ENCODE assay signal across 23 cellular contexts in the genomic region with DNA sequence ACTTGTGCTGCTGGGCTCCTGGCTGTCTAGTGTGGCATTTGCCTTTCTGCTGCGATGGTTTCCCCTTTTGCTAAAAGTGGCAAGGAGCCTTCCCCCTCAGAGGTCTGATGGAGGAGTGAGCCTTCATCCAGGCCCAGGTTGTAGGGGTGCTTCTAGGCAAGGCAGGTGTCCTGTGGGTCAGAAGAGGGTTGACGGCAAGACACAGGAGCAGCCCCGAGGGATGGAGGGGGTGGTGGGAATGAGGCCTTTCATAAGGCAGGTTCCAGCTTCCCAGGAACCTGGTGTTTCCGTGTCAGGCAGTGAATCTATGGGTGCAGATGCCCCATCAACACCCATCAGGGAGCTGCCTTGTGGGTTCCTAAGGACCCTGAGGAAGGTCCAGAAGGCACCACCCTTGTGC.
DNase-seq lines count a peak whose midpoint lies in the region; ATAC-seq and TF ChIP-seq lines count a peak whose summit lies in the region.
"Had no signal": no experiment of that assay in that cellular context is flagged by ENCODE, and none has a peak within 500 bp of the region (broad histone marks: within the 10 kb centered on the region; RNA-seq: fewer than 3 reads in every experiment).

No MANE protein-coding gene starts in this region.

- H3K4ac ChIP-seq in H9 (ENCODE audit: low read depth, low read length): no peak overlapping the region

- H3K27me3 ChIP-seq in CD4-positive, CD25-positive, alpha-beta regulatory T cell (ENCODE audit: control insufficient read depth, insufficient read depth, low read length): no peaks in the 10 kb centered on the region
- H3K27me3 ChIP-seq in H9 (ENCODE audit: insufficient read depth, low read length) (no peaks in the 10 kb centered on the region), endodermal cell (ENCODE audit: control insufficient read depth, insufficient read depth, low read length, poor library complexity, severe bottlenecking) (no peaks in the 10 kb centered on the region), parathyroid adenoma (ENCODE audit: control insufficient read depth, insufficient read depth, low read length) (no peaks in the 10 kb centered on the region)
- H3K27me3 ChIP-seq: BLaER1 had no signal

- H3K27ac ChIP-seq in CD4-positive, CD25-positive, alpha-beta regulatory T cell (ENCODE audit: insufficient read depth, low read length, poor library complexity, severe bottlenecking): peak overlapping the region; percentile 51
- H3K27ac ChIP-seq in H9 (ENCODE audit: insufficient read length, low read depth, low read length): no peak overlapping the region
- H3K27ac ChIP-seq in endodermal cell (ENCODE audit: low read depth, low read length): no peak overlapping the region
- H3K27ac ChIP-seq in parathyroid adenoma: peak overlapping the region; percentile 93
- H3K27ac ChIP-seq: BLaER1 had no signal

- no peak overlapping the region for H3K4me3 ChIP-seq in CD4-positive, CD25-positive, alpha-beta regulatory T cell (ENCODE audit: low read depth, low read length)
- H3K4me3 ChIP-seq in endodermal cell (ENCODE audit: low read length) (no peak overlapping the region), parathyroid adenoma (ENCODE audit: low read depth, low read length) (no peak overlapping the region)
- H3K4me3 ChIP-seq: BLaER1 had no signal

- H2BK12ac ChIP-seq in H9 (ENCODE audit: insufficient read length, low read depth, low read length): no peak overlapping the region

- H2BK120ac ChIP-seq in H9 (ENCODE audit: low read depth, low read length, poor library complexity, severe bottlenecking): no peak overlapping the region

- H4K20me1 ChIP-seq in H9 (ENCODE audit: control insufficient read depth, insufficient read depth, insufficient read length): no peaks in the 10 kb centered on the region
- H4K20me1 ChIP-seq: BLaER1 had no signal

- no peak for DNase-seq in CD4-positive, CD25-positive, alpha-beta regulatory T cell
- DNase-seq in H9: no peak
- peak; percentile 21 for DNase-seq in endodermal cell
- no peak for DNase-seq in hepatic stellate cell (ENCODE audit: low spot score)
- DNase-seq in anterior cingulate cortex (lab: John Stamatoyannopoulos, UW): no peak
- DNase-seq: Caco-2; CD4-positive, alpha-beta T cell; DMS79; GF-D8; Karpas-422; NCI-H1092; NCI-H1436; NCI-H187; NCI-H2107; NCI-H524 treated with DMSO at 0.1 percent for 48 hours; NCI-H82; NK-92 treated with Interleukin-12 subunit alpha and Interleukin-12 subunit beta, amount 100 ng/mL, for 24 hours; PC-3; SK-N-SH had no signal

- no peak overlapping the region for H4K8ac ChIP-seq in H9 (replicated peaks; ENCODE audit: insufficient read length, low read depth, low read length)

- TF ChIP-seq CTCF in H9 (conservative IDR thresholded peaks at IDR 0.05) (no peak), endodermal cell (conservative IDR thresholded peaks at IDR 0.05) (no peak), parathyroid adenoma (IDR thresholded peaks at IDR 0.05) (no peak)

- no peak for ATAC-seq in CD4-positive, CD25-positive, alpha-beta regulatory T cell (ENCODE audit: low read depth in 2 of 2)
- ATAC-seq in GM19452 (IDR thresholded peaks at IDR 0.05; ENCODE audit: unreplicated experiment): no peak
- ATAC-seq: HepG2, PC-3 had no signal

- H2BK20ac ChIP-seq in H9 (ENCODE audit: low read depth, low read length, poor library complexity, severe bottlenecking): no peak overlapping the region

- H4K5ac ChIP-seq in H9 (ENCODE audit: insufficient read length, low read depth, low read length): no peak overlapping the region

- H3K9ac ChIP-seq in H9 (ENCODE audit: extremely low read depth, insufficient read length, low read length): no peak overlapping the region
- no peak overlapping the region for H3K9ac ChIP-seq in endodermal cell (ENCODE audit: extremely low read depth, low read length, poor library complexity, severe bottlenecking)
- H3K9ac ChIP-seq in parathyroid adenoma: no peak overlapping the region
- H3K9ac ChIP-seq: BLaER1, SK-N-SH had no signal

- H3K23ac ChIP-seq in H9 (ENCODE audit: insufficient read length, low read depth, low read length): no peak overlapping the region

- no peaks in the 10 kb centered on the region for H3K27me3 Mint-ChIP-seq in CD4-positive, CD25-positive, alpha-beta regulatory T cell
- peaks cover 8% of the 10 kb centered on the region for H3K27me3 Mint-ChIP-seq in H9 (ENCODE audit: low read depth)
- peaks cover 2% of the 10 kb centered on the region for H3K27me3 Mint-ChIP-seq in endodermal cell (ENCODE audit: insufficient read depth)

- peaks cover 13% of the 10 kb centered on the region for H3K4me1 ChIP-seq in CD4-positive, CD25-positive, alpha-beta regulatory T cell (ENCODE audit: control insufficient read depth, insufficient read depth, low read length, poor library complexity, severe bottlenecking)
- H3K4me1 ChIP-seq in H9 (ENCODE audit: insufficient read depth, low read length) (no peaks in the 10 kb centered on the region), endodermal cell (ENCODE audit: control insufficient read depth, insufficient read depth, low read length) (no peaks in the 10 kb centered on the region), parathyroid adenoma (peaks cover 59% of the 10 kb centered on the region)
- H3K4me1 ChIP-seq: Caco-2 had no signal

- H3K18ac ChIP-seq in H9 (ENCODE audit: insufficient read length, low read depth, low read length): no peak overlapping the region

- H2AK5ac ChIP-seq in H9 (ENCODE audit: insufficient read length, low read length): no peak overlapping the region

- peak overlapping the region; percentile 32 to 76 (median 44) for H3K27ac Mint-ChIP-seq in CD4-positive, CD25-positive, alpha-beta regulatory T cell
- H3K27ac Mint-ChIP-seq in H9: no peak overlapping the region
- H3K27ac Mint-ChIP-seq in endodermal cell: no peak overlapping the region
- H3K27ac Mint-ChIP-seq: CD4-positive, alpha-beta T cell had no signal

- no peak overlapping the region for H4K91ac ChIP-seq in H9 (ENCODE audit: insufficient read length, low read depth, low read length)

- H3K36me3 ChIP-seq in CD4-positive, CD25-positive, alpha-beta regulatory T cell (ENCODE audit: control insufficient read depth, insufficient read depth, low read length): no peaks in the 10 kb centered on the region
- no peaks in the 10 kb centered on the region for H3K36me3 ChIP-seq in endodermal cell (ENCODE audit: control insufficient read depth, insufficient read depth, low read length)
- no peaks in the 10 kb centered on the region for H3K36me3 ChIP-seq in parathyroid adenoma (ENCODE audit: control insufficient read depth, insufficient read depth, low read length)
- H3K36me3 ChIP-seq: BLaER1 had no signal

- no peaks in the 10 kb centered on the region for H3K23me2 ChIP-seq in H9 (ENCODE audit: insufficient read length, low read depth, low read length, poor library complexity, severe bottlenecking)

- WGBS in H9 (ENCODE audit: extremely low coverage, insufficient read length, low lambda C conversion rate): no CpG with 5 or more reads among the region's 4 CpGs
- WGBS in endodermal cell (ENCODE audit: insufficient coverage in 1 of 2, insufficient read length in 1 of 2), 2 experiments: 94 to 95% methylated on average over 2 to 4 of the region's 4 CpGs

- H3K14ac ChIP-seq in H9 (ENCODE audit: insufficient read depth, low read length): peak overlapping the region; percentile 67; the same call in 1 of the 2 replicates

- H2BK15ac ChIP-seq in H9 (ENCODE audit: low read depth, low read length): no peak overlapping the region

- H3K79me2 ChIP-seq in H9 (ENCODE audit: insufficient read depth, low read length) (no peaks in the 10 kb centered on the region), parathyroid adenoma (no peaks in the 10 kb centered on the region)

- no peak overlapping the region for H3K56ac ChIP-seq in H9 (ENCODE audit: insufficient read length, low read depth, low read length)

- H2AFZ ChIP-seq in H9 (ENCODE audit: low read length) (no peak overlapping the region), parathyroid adenoma (peak overlapping the region; percentile 78)

- peaks cover 0 to 26% (median 4%) of the 10 kb centered on the region in 4 donors for H3K4me1 Mint-ChIP-seq in CD4-positive, CD25-positive, alpha-beta regulatory T cell
- H3K4me1 Mint-ChIP-seq in H9 (no peaks in the 10 kb centered on the region), endodermal cell (no peaks in the 10 kb centered on the region)

- H2BK5ac ChIP-seq in H9 (ENCODE audit: insufficient read length, low read length): no peak overlapping the region

- no peaks in the 10 kb centered on the region for H3K9me3 ChIP-seq in CD4-positive, CD25-positive, alpha-beta regulatory T cell (ENCODE audit: control insufficient read depth in 2 of 2, low read length in 2 of 2)
- no peaks in the 10 kb centered on the region for H3K9me3 ChIP-seq in H9 (ENCODE audit: control insufficient read depth, low read depth, low read length)
- H3K9me3 ChIP-seq in endodermal cell (ENCODE audit: control insufficient read depth, low read length): no peaks in the 10 kb centered on the region
- H3K9me3 ChIP-seq in parathyroid adenoma (ENCODE audit: control insufficient read depth, low read length): no peaks in the 10 kb centered on the region
- H3K9me3 ChIP-seq: BLaER1, Caco-2, SK-N-SH had no signal

- no peak overlapping the region for H3T11ph ChIP-seq in H9 (ENCODE audit: low read length)

- H3K79me1 ChIP-seq in H9 (ENCODE audit: insufficient read depth, low read depth, low read length, poor library complexity, severe bottlenecking): no peaks in the 10 kb centered on the region

- peak overlapping the region in 3 of 4 donors; percentile 1 to 71 (median 59) for H3K4me3 Mint-ChIP-seq in CD4-positive, CD25-positive, alpha-beta regulatory T cell
- H3K4me3 Mint-ChIP-seq in H9: no peak overlapping the region
- no peak overlapping the region for H3K4me3 Mint-ChIP-seq in endodermal cell
- H3K4me3 Mint-ChIP-seq: CD4-positive, alpha-beta T cell had no signal

- no peaks in the 10 kb centered on the region for H3K9me3 Mint-ChIP-seq in CD4-positive, CD25-positive, alpha-beta regulatory T cell
- H3K9me3 Mint-ChIP-seq in H9 (no peaks in the 10 kb centered on the region), endodermal cell (no peaks in the 10 kb centered on the region)
- H3K9me3 Mint-ChIP-seq: CD4-positive, alpha-beta T cell had no signal

- H3K36me3 Mint-ChIP-seq in CD4-positive, CD25-positive, alpha-beta regulatory T cell: no peaks in the 10 kb centered on the region
- H3K36me3 Mint-ChIP-seq in H9 (ENCODE audit: insufficient read depth in 1 of 3, low read depth in 3 of 3) (no peaks in the 10 kb centered on the region), endodermal cell (ENCODE audit: low read depth) (no peaks in the 10 kb centered on the region)

- H3K4me2 ChIP-seq in H9 (ENCODE audit: insufficient read depth, insufficient read length, low read length) (no peak overlapping the region), parathyroid adenoma (ENCODE audit: low read length) (no peak overlapping the region)
- H3K4me2 ChIP-seq: BLaER1, SK-N-SH had no signal

Comparison
In these comparisons a context has a peak if more than half of its experiments do, and no peak if none do; other contexts are left out.
1. H3K27ac ChIP-seq: peak in CD4-positive, CD25-positive, alpha-beta regulatory T cell (single experiment) and parathyroid adenoma (single experiment); none in H9 (single experiment) and endodermal cell (single experiment).
2. H3K27ac Mint-ChIP-seq: peak in CD4-positive, CD25-positive, alpha-beta regulatory T cell (3 of 3); none in H9 (0 of 3) and endodermal cell (single experiment).
3. H3K4me3 Mint-ChIP-seq: peak in CD4-positive, CD25-positive, alpha-beta regulatory T cell (3 of 4); none in H9 (0 of 2) and endodermal cell (single experiment).